ENCODE assay signal across 1 cellular context in the genomic region with DNA sequence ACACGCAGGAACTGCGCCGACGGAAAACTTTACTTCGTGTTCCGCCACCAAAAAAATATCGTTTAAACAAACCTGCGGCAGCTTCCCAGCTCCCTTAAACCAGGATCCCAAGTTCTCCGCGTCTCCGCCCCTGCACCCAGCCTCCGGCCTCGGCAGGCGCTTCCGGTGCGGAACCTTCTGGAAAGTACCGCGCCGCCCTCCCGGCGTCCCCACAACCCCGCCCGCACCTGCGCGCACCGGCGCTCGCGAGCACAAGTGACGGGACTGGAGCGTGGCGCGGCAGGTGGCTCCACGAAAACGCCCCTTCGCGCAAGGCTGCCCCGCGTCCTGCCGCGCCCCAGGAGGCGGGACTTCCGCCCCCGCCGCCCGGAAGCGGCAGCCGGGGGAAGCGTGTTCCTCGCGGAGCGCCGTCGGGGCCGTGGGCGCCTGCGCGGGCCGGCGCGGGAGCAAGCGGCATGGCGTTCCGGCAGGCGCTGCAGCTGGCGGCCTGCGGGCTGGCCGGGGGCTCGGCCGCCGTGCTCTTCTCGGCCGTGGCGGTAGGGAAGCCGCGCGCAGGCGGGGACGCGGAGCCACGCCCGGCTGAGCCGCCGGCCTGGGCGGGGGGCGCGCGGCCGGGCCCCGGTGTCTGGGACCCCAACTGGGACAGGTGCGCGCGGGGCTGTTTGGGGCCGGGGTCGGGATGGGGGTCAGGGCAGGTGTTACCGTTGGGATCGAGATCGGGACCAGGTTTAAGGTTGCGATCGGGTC.
TF ChIP-seq lines count a peak whose summit lies in the region.

A gene (plus strand): TSS at position 421 of the 747 bp plus-strand sequence. CDS start 35 bp downstream, at position 456.

TF ChIP-seq in K562, 482 proteins besides CTCF, POLR2A, EP300 and RAD21 (continued from another document and continues in another):
- TF ChIP-seq, protein P1, sequence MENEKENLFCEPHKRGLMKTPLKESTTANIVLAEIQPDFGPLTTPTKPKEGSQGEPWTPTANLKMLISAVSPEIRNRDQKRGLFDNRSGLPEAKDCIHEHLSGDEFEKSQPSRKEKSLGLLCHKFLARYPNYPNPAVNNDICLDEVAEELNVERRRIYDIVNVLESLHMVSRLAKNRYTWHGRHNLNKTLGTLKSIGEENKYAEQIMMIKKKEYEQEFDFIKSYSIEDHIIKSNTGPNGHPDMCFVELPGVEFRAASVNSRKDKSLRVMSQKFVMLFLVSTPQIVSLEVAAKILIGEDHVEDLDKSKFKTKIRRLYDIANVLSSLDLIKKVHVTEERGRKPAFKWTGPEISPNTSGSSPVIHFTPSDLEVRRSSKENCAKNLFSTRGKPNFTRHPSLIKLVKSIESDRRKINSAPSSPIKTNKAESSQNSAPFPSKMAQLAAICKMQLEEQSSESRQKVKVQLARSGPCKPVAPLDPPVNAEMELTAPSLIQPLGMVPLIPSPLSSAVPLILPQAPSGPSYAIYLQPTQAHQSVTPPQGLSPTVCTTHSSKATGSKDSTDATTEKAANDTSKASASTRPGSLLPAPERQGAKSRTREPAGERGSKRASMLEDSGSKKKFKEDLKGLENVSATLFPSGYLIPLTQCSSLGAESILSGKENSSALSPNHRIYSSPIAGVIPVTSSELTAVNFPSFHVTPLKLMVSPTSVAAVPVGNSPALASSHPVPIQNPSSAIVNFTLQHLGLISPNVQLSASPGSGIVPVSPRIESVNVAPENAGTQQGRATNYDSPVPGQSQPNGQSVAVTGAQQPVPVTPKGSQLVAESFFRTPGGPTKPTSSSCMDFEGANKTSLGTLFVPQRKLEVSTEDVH (IDR thresholded peaks at IDR 0.05; ENCODE audit: low read depth, partially characterized antibody) = peak; percentile 58
- TF ChIP-seq CBX5 (IDR thresholded peaks at IDR 0.05; ENCODE audit: borderline replicate concordance, low read depth) (0 out of 2 replicates have a peak, but pooled peaks have one; percentile 36), NCOR1 (IDR thresholded peaks at IDR 0.05) (no peak), RUNX1 (IDR thresholded peaks at IDR 0.05; ENCODE audit: low read depth) (no peak), POU5F1 (IDR thresholded peaks at IDR 0.05; ENCODE audit: borderline replicate concordance, low read depth, low read length, partially characterized antibody) (no peak), POLR3G (IDR thresholded peaks at IDR 0.05; ENCODE audit: extremely low read depth, insufficient read length, insufficient replicate concordance) (no peak), ZNF184 (CRISPR knock-in tag; IDR thresholded peaks at IDR 0.05) (no peak), ZC3H8 (IDR thresholded peaks at IDR 0.05) (no peak), NEUROD1 (IDR thresholded peaks at IDR 0.05; ENCODE audit: borderline replicate concordance, low read depth, low read length, partially characterized antibody) (peak; percentile 38), ZSCAN29 (IDR thresholded peaks at IDR 0.05) (no peak), GABPB2 (CRISPR knock-in tag; conservative IDR thresholded peaks at IDR 0.05) (no peak), LARP7 (IDR thresholded peaks at IDR 0.05) (no peak), PHF21A (IDR thresholded peaks at IDR 0.05; ENCODE audit: borderline replicate concordance, low read depth) (no peak), ZEB2 (IDR thresholded peaks at IDR 0.05) (peak; percentile 84), ZNF217 (CRISPR knock-in tag; IDR thresholded peaks at IDR 0.05) (no peak), CBFA2T2 (conservative IDR thresholded peaks at IDR 0.05) (no peak), FOXM1 (IDR thresholded peaks at IDR 0.05; ENCODE audit: low read depth) (no peak), FOXM1 (CRISPR knock-in tag; IDR thresholded peaks at IDR 0.05; ENCODE audit: low read depth) (no peak)
- TF ChIP-seq, protein P2, sequence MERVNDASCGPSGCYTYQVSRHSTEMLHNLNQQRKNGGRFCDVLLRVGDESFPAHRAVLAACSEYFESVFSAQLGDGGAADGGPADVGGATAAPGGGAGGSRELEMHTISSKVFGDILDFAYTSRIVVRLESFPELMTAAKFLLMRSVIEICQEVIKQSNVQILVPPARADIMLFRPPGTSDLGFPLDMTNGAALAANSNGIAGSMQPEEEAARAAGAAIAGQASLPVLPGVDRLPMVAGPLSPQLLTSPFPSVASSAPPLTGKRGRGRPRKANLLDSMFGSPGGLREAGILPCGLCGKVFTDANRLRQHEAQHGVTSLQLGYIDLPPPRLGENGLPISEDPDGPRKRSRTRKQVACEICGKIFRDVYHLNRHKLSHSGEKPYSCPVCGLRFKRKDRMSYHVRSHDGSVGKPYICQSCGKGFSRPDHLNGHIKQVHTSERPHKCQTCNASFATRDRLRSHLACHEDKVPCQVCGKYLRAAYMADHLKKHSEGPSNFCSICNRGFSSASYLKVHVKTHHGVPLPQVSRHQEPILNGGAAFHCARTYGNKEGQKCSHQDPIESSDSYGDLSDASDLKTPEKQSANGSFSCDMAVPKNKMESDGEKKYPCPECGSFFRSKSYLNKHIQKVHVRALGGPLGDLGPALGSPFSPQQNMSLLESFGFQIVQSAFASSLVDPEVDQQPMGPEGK (CRISPR knock-in tag; IDR thresholded peaks at IDR 0.05; ENCODE audit: borderline replicate concordance) = no peak
- TF ChIP-seq, protein P3, sequence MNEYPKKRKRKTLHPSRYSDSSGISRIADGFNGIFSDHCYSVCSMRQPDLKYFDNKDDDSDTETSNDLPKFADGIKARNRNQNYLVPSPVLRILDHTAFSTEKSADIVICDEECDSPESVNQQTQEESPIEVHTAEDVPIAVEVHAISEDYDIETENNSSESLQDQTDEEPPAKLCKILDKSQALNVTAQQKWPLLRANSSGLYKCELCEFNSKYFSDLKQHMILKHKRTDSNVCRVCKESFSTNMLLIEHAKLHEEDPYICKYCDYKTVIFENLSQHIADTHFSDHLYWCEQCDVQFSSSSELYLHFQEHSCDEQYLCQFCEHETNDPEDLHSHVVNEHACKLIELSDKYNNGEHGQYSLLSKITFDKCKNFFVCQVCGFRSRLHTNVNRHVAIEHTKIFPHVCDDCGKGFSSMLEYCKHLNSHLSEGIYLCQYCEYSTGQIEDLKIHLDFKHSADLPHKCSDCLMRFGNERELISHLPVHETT (CRISPR knock-in tag; conservative IDR thresholded peaks at IDR 0.05 in 1 of 2, IDR thresholded peaks at IDR 0.05 in 1 of 2) = peak in 1 of 2 experiments; percentile 90; a peak in 2 of 4 replicates
- TF ChIP-seq, protein P4, sequence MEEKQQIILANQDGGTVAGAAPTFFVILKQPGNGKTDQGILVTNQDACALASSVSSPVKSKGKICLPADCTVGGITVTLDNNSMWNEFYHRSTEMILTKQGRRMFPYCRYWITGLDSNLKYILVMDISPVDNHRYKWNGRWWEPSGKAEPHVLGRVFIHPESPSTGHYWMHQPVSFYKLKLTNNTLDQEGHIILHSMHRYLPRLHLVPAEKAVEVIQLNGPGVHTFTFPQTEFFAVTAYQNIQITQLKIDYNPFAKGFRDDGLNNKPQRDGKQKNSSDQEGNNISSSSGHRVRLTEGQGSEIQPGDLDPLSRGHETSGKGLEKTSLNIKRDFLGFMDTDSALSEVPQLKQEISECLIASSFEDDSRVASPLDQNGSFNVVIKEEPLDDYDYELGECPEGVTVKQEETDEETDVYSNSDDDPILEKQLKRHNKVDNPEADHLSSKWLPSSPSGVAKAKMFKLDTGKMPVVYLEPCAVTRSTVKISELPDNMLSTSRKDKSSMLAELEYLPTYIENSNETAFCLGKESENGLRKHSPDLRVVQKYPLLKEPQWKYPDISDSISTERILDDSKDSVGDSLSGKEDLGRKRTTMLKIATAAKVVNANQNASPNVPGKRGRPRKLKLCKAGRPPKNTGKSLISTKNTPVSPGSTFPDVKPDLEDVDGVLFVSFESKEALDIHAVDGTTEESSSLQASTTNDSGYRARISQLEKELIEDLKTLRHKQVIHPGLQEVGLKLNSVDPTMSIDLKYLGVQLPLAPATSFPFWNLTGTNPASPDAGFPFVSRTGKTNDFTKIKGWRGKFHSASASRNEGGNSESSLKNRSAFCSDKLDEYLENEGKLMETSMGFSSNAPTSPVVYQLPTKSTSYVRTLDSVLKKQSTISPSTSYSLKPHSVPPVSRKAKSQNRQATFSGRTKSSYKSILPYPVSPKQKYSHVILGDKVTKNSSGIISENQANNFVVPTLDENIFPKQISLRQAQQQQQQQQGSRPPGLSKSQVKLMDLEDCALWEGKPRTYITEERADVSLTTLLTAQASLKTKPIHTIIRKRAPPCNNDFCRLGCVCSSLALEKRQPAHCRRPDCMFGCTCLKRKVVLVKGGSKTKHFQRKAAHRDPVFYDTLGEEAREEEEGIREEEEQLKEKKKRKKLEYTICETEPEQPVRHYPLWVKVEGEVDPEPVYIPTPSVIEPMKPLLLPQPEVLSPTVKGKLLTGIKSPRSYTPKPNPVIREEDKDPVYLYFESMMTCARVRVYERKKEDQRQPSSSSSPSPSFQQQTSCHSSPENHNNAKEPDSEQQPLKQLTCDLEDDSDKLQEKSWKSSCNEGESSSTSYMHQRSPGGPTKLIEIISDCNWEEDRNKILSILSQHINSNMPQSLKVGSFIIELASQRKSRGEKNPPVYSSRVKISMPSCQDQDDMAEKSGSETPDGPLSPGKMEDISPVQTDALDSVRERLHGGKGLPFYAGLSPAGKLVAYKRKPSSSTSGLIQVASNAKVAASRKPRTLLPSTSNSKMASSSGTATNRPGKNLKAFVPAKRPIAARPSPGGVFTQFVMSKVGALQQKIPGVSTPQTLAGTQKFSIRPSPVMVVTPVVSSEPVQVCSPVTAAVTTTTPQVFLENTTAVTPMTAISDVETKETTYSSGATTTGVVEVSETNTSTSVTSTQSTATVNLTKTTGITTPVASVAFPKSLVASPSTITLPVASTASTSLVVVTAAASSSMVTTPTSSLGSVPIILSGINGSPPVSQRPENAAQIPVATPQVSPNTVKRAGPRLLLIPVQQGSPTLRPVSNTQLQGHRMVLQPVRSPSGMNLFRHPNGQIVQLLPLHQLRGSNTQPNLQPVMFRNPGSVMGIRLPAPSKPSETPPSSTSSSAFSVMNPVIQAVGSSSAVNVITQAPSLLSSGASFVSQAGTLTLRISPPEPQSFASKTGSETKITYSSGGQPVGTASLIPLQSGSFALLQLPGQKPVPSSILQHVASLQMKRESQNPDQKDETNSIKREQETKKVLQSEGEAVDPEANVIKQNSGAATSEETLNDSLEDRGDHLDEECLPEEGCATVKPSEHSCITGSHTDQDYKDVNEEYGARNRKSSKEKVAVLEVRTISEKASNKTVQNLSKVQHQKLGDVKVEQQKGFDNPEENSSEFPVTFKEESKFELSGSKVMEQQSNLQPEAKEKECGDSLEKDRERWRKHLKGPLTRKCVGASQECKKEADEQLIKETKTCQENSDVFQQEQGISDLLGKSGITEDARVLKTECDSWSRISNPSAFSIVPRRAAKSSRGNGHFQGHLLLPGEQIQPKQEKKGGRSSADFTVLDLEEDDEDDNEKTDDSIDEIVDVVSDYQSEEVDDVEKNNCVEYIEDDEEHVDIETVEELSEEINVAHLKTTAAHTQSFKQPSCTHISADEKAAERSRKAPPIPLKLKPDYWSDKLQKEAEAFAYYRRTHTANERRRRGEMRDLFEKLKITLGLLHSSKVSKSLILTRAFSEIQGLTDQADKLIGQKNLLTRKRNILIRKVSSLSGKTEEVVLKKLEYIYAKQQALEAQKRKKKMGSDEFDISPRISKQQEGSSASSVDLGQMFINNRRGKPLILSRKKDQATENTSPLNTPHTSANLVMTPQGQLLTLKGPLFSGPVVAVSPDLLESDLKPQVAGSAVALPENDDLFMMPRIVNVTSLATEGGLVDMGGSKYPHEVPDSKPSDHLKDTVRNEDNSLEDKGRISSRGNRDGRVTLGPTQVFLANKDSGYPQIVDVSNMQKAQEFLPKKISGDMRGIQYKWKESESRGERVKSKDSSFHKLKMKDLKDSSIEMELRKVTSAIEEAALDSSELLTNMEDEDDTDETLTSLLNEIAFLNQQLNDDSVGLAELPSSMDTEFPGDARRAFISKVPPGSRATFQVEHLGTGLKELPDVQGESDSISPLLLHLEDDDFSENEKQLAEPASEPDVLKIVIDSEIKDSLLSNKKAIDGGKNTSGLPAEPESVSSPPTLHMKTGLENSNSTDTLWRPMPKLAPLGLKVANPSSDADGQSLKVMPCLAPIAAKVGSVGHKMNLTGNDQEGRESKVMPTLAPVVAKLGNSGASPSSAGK (IDR thresholded peaks at IDR 0.05) = peak; percentile 93
- TF ChIP-seq, protein P5, sequence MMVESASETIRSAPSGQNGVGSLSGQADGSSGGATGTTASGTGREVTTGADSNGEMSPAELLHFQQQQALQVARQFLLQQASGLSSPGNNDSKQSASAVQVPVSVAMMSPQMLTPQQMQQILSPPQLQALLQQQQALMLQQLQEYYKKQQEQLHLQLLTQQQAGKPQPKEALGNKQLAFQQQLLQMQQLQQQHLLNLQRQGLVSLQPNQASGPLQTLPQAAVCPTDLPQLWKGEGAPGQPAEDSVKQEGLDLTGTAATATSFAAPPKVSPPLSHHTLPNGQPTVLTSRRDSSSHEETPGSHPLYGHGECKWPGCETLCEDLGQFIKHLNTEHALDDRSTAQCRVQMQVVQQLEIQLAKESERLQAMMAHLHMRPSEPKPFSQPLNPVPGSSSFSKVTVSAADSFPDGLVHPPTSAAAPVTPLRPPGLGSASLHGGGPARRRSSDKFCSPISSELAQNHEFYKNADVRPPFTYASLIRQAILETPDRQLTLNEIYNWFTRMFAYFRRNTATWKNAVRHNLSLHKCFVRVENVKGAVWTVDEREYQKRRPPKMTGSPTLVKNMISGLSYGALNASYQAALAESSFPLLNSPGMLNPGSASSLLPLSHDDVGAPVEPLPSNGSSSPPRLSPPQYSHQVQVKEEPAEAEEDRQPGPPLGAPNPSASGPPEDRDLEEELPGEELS (CRISPR knock-in tag; IDR thresholded peaks at IDR 0.05; ENCODE audit: borderline replicate concordance) = no peak
- TF ChIP-seq, protein P6, sequence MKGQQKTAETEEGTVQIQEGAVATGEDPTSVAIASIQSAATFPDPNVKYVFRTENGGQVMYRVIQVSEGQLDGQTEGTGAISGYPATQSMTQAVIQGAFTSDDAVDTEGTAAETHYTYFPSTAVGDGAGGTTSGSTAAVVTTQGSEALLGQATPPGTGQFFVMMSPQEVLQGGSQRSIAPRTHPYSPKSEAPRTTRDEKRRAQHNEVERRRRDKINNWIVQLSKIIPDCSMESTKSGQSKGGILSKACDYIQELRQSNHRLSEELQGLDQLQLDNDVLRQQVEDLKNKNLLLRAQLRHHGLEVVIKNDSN (CRISPR knock-in tag; IDR thresholded peaks at IDR 0.05) = no peak
- TF ChIP-seq, protein P7, sequence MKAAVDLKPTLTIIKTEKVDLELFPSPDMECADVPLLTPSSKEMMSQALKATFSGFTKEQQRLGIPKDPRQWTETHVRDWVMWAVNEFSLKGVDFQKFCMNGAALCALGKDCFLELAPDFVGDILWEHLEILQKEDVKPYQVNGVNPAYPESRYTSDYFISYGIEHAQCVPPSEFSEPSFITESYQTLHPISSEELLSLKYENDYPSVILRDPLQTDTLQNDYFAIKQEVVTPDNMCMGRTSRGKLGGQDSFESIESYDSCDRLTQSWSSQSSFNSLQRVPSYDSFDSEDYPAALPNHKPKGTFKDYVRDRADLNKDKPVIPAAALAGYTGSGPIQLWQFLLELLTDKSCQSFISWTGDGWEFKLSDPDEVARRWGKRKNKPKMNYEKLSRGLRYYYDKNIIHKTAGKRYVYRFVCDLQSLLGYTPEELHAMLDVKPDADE (conservative IDR thresholded peaks at IDR 0.05; ENCODE audit: control insufficient read depth, low read depth, low read length) = peak; percentile 81
- TF ChIP-seq, protein P8, sequence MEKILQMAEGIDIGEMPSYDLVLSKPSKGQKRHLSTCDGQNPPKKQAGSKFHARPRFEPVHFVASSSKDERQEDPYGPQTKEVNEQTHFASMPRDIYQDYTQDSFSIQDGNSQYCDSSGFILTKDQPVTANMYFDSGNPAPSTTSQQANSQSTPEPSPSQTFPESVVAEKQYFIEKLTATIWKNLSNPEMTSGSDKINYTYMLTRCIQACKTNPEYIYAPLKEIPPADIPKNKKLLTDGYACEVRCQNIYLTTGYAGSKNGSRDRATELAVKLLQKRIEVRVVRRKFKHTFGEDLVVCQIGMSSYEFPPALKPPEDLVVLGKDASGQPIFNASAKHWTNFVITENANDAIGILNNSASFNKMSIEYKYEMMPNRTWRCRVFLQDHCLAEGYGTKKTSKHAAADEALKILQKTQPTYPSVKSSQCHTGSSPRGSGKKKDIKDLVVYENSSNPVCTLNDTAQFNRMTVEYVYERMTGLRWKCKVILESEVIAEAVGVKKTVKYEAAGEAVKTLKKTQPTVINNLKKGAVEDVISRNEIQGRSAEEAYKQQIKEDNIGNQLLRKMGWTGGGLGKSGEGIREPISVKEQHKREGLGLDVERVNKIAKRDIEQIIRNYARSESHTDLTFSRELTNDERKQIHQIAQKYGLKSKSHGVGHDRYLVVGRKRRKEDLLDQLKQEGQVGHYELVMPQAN (IDR thresholded peaks at IDR 0.05; ENCODE audit: borderline replicate concordance) = 0 out of 2 replicates have a peak, but pooled peaks have one; percentile 42
